Comparison of ENCODE assay signal across 24 cellular contexts in the genomic region with DNA sequence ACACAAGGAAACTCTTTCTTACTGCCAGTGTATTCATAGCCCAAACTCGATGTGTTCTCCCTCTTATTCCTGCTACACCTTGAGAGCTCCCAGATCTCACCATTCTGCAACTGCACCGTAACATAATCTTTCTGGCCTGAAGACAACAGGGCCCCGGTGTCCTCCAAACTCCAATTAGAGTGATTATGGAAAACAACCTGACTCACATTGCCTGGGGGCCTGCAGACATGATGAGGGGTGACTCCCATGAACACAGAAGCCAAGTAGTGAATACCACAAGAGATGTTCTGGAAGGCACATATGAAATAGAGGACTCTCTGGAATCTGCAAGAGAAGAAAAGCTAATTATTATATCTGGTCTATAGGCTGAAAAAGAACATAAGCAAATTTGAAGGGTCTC. TPM values are rescaled to one million over a fixed set of nuclear protein-coding genes. Genes with fewer than 3 reads are reported as not detected.
"Had no signal": no experiment of that assay in that cellular context is flagged by ENCODE, and none has a peak within 500 bp of the region (broad histone marks: within the 10 kb centered on the region; RNA-seq: fewer than 3 reads in every experiment).

No MANE protein-coding gene starts in this region.

- H3K4me1 ChIP-seq: colonic mucosa, stomach, transverse colon had no signal

- H3K9me3 ChIP-seq: colonic mucosa, ovary had no signal

- H3K4me3 ChIP-seq: colonic mucosa, hepatocyte, mucosa of descending colon, ovary, stomach, thoracic aorta, transverse colon had no signal

- ATAC-seq: mucosa of descending colon, natural killer cell, right cardiac atrium had no signal

- DNase-seq: colonic mucosa; dermis blood vessel endothelial cell; erythroblast; foreskin melanocyte; head of caudate nucleus; kidney glomerular epithelial cell; mucosa of descending colon; natural killer cell; nucleus accumbens; ovary; right cardiac atrium; small intestine; stimulated activated CD4-positive, alpha-beta T cell treated with anti-CD3 and anti-CD28 coated beads, Interleukin-12 subunit alpha, Interleukin-12 subunit beta, amount 100 ng/mL, for 4 hours; stimulated activated naive CD4-positive, alpha-beta T cell; stomach; substantia nigra; transverse colon had no signal

- H3K36me3 ChIP-seq: colonic mucosa, ovary, stomach, thoracic aorta, transverse colon had no signal

- H3K27me3 ChIP-seq: colonic mucosa, hepatocyte, ovary, stomach, transverse colon had no signal

RNA-seq across cellular contexts. Expression of a gene that starts 19.7 kb away (rescaled TPM):
- total RNA-seq: dermis blood vessel endothelial cell, hepatocyte, lung microvascular endothelial cell, myocyte, natural killer cell, neural crest cell, transverse colon, ureter had no signal
- polyA plus RNA-seq: hepatocyte, liver, right cardiac atrium had no signal

RNA-seq across cellular contexts. Expression of a gene that starts 41.3 kb away (rescaled TPM):
- total RNA-seq: neural crest cell had no signal
